In genomic region chr11:9740202-9740881, GRCh38 we compare ENCODE assay signal across 19 cellular contexts.
DNase-seq lines count a peak whose midpoint lies in the region; ATAC-seq and TF ChIP-seq lines count a peak whose summit lies in the region.
"Had no signal": no experiment of that assay in that cellular context is flagged by ENCODE, and none has a peak within 500 bp of the region (broad histone marks: within the 10 kb centered on the region; RNA-seq: fewer than 3 reads in every experiment).

No MANE protein-coding gene starts in this region.

- H3K9me3 Mint-ChIP-seq in memory B cell = peaks cover 4% of the 10 kb centered on the region

- H3K4me3 ChIP-seq in body of pancreas = no peak overlapping the region
- H3K4me3 ChIP-seq: left ventricle myocardium inferior had no signal

- H3K27me3 Mint-ChIP-seq in memory B cell = no peaks in the 10 kb centered on the region

- no peak for TF ChIP-seq POLR2A in body of pancreas (IDR thresholded peaks at IDR 0.05)

- H3K27me3 ChIP-seq in body of pancreas = no peaks in the 10 kb centered on the region

- H3K9me3 ChIP-seq in body of pancreas = no peaks in the 10 kb centered on the region

- peaks cover 49% of the 10 kb centered on the region for H3K4me1 Mint-ChIP-seq in memory B cell

- no peak for DNase-seq in body of pancreas
- no peak for DNase-seq in memory B cell (ENCODE audit: low spot score in 2 of 2)
- no peak for DNase-seq in A172 (ENCODE audit: low spot score)
- no peak for DNase-seq in stimulated activated naive CD8-positive, alpha-beta T cell treated with anti-CD3 and anti-CD28 coated beads, Interleukin-15, Interleukin-2, amounts not matched to agents 100 U/mL and 50 U/mL, for 24 hours
- DNase-seq: activated CD8-positive, alpha-beta memory T cell treated with anti-CD3 and anti-CD28 coated beads, Interleukin-2, amount 50 U/mL, for 48 hours; DMS79 treated with DMSO at 0.1 percent for 48 hours; H7; left ventricle myocardium inferior; NCI-H146; NCI-H510A treated with DMSO at 0.1 percent for 48 hours; nucleus accumbens had no signal

- no peak for TF ChIP-seq CTCF in 22Rv1 (IDR thresholded peaks at IDR 0.05)
- TF ChIP-seq CTCF in body of pancreas (IDR thresholded peaks at IDR 0.05) = no peak

- peak; percentile 44 for ATAC-seq in GM19455 (IDR thresholded peaks at IDR 0.05; ENCODE audit: unreplicated experiment)
- no peak for ATAC-seq in body of pancreas
- ATAC-seq in memory B cell (ENCODE audit: low read depth) = no peak
- ATAC-seq in GM21528 (IDR thresholded peaks at IDR 0.05; ENCODE audit: low FRiP score, unreplicated experiment) = no peak
- ATAC-seq in HG03095 (IDR thresholded peaks at IDR 0.05; ENCODE audit: unreplicated experiment) = no peak
- ATAC-seq in stimulated activated naive CD8-positive, alpha-beta T cell treated with anti-CD3 and anti-CD28 coated beads, Interleukin-15, Interleukin-2, amounts not matched to agents 100 U/mL and 50 U/mL, for 24 hours = no peak
- ATAC-seq: activated CD4-positive, CD25-positive, alpha-beta regulatory T cell treated with anti-CD3 and anti-CD28 coated beads, Interleukin-2, amount 50 U/mL, for 24 hours; activated naive CD4-positive, alpha-beta T cell treated with anti-CD3 and anti-CD28 coated beads, Interleukin-2, amount 50 U/mL, for 72 hours; Panc1 had no signal

- peak overlapping the region; percentile 31 for H3K27ac ChIP-seq in 22Rv1
- H3K27ac ChIP-seq in body of pancreas = peak overlapping the region in 3 of 4 donors; percentile 23 to 58 (median 50)
- H3K27ac ChIP-seq: HL-60 had no signal

- peak overlapping the region; percentile 95 for H3K27ac Mint-ChIP-seq in memory B cell
- H3K27ac Mint-ChIP-seq: activated naive CD4-positive, alpha-beta T cell treated with anti-CD3 and anti-CD28 coated beads, Interleukin-2, amount 50 U/mL, for 72 hours had no signal

- peaks cover 32% of the 10 kb centered on the region for H3K4me1 ChIP-seq in body of pancreas

- peak overlapping the region; percentile 11 for H3K4me3 Mint-ChIP-seq in memory B cell

- H3K36me3 ChIP-seq in body of pancreas (replicated peaks in 1 of 2; ENCODE audit: insufficient read depth in 1 of 2, low read depth in 2 of 2) = peaks cover 0 to 3% of the 10 kb centered on the region in 2 donors

- WGBS in body of pancreas, 2 donors = 66 to 70% methylated on average over 10 to 12 of the region's 12 CpGs

- intact Hi-C loops in body of pancreas (cut with DNase I) = no loop called here

- H3K36me3 Mint-ChIP-seq in memory B cell = peaks cover 40% of the 10 kb centered on the region
